9 cellular contexts compared by ENCODE assay signal in the genomic region with DNA sequence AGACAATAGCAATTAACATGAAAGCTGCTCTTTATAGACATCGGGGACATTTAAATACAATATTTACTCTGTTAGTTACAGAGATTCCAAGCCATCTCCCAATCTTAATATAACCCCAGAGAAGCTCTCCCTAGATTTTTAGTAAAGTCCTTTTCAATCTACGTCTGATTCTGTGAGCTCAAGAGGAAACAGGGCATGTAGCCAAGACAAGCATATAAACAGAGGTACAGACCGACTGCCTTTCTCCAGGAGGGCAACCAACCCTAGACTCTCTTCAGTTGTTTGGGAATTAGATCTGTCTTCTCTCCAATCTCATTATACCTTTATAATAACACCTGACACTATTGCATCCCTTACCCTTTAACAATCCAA. TPM values are rescaled to one million over a fixed set of nuclear protein-coding genes. Genes with fewer than 3 reads are reported as not detected.
DNase-seq lines count a peak whose midpoint lies in the region; ATAC-seq and TF ChIP-seq lines count a peak whose summit lies in the region.
"Had no signal": no experiment of that assay in that cellular context is flagged by ENCODE, and none has a peak within 500 bp of the region (broad histone marks: within the 10 kb centered on the region; RNA-seq: fewer than 3 reads in every experiment).

No MANE protein-coding gene starts in this region.

- H3K9me3 ChIP-seq in SK-N-SH, result no peaks in the 10 kb centered on the region
- H3K9me3 ChIP-seq in muscle layer of duodenum (ENCODE audit: control insufficient read depth in 1 of 2, low read length in 2 of 2), result no peaks in the 10 kb centered on the region
- H3K9me3 ChIP-seq in vagina, result no peaks in the 10 kb centered on the region
- H3K9me3 ChIP-seq in Karpas-422 (ENCODE audit: low read length), result no peaks in the 10 kb centered on the region
- H3K9me3 ChIP-seq: pancreas had no signal

- TF ChIP-seq EP300 in SK-N-SH (IDR thresholded peaks at IDR 0.05; ENCODE audit: borderline replicate concordance in 1 of 2, low read depth in 1 of 2, low read length in 1 of 2), result no peak

- H3K4me1 ChIP-seq in SK-N-SH (ENCODE audit: control insufficient read depth in 1 of 2, insufficient read depth in 2 of 2, low read depth in 1 of 2, low read length in 1 of 2), result peaks cover 0 to 7% of the 10 kb centered on the region in 2 experiments; a peak in 2 of 4 replicates
- peaks cover 0 to 20% of the 10 kb centered on the region in 2 donors for H3K4me1 ChIP-seq in muscle layer of duodenum (ENCODE audit: control insufficient read depth in 1 of 2, insufficient read depth in 2 of 2, low read length in 2 of 2)
- H3K4me1 ChIP-seq in vagina, result peaks cover 18% of the 10 kb centered on the region
- no peaks in the 10 kb centered on the region for H3K4me1 ChIP-seq in Karpas-422 (ENCODE audit: low read length)
- H3K4me1 ChIP-seq: pancreas had no signal

- TF ChIP-seq RAD21 in SK-N-SH (IDR thresholded peaks at IDR 0.05; ENCODE audit: low read length), result no peak

- H3K9me2 ChIP-seq in SK-N-SH, result 0 out of 2 replicates have a peak, but pooled peaks cover 4% of the 10 kb centered on the region
- no peaks in the 10 kb centered on the region for H3K9me2 ChIP-seq in Karpas-422 (replicated peaks; ENCODE audit: insufficient read depth, low read length)

- POLR2A ChIA-PET in SK-N-SH (lab: Yijun Ruan, JAX), result interaction anchor here (1.2 kb wide), 1 partner anchor 57 kb away, joined by 4 read pairs; a partner anchor contains a TSS

- H3K4me2 ChIP-seq in SK-N-SH (no peak overlapping the region), Karpas-422 (ENCODE audit: low read depth, low read length, poor library complexity, severe bottlenecking) (no peak overlapping the region)

- TF ChIP-seq CTCF in SK-N-SH (IDR thresholded peaks at IDR 0.05) (no peak), vagina (IDR thresholded peaks at IDR 0.05) (no peak)

- intact Hi-C loops in vagina (cut with DNase I), result no loop called here

- peak overlapping the region in 1 of 2 experiments; percentile 60; a peak in 2 of 4 replicates for H3K27ac ChIP-seq in SK-N-SH (ENCODE audit: low read depth in 2 of 2, low read length in 1 of 2)
- H3K27ac ChIP-seq in muscle layer of duodenum (ENCODE audit: low read length), result peak overlapping the region; percentile 79
- peak overlapping the region; percentile 11 for H3K27ac ChIP-seq in vagina
- H3K27ac ChIP-seq in Karpas-422 (ENCODE audit: low read length), result no peak overlapping the region
- H3K27ac ChIP-seq: pancreas had no signal

- ATAC-seq in SK-N-SH treated with all-trans-retinoic acid at 6 μM for 48 hours, result no peak
- ATAC-seq: pancreas had no signal

- H3K79me2 ChIP-seq in SK-N-SH (ENCODE audit: insufficient read depth), result no peaks in the 10 kb centered on the region
- no peaks in the 10 kb centered on the region for H3K79me2 ChIP-seq in Karpas-422 (ENCODE audit: low read length)

- no peaks in the 10 kb centered on the region for H4K20me1 ChIP-seq in SK-N-SH (ENCODE audit: insufficient read depth)
- H4K20me1 ChIP-seq in Karpas-422 (ENCODE audit: insufficient read depth, low read depth, low read length), result no peaks in the 10 kb centered on the region

- no peak for DNase-seq in SK-N-SH
- DNase-seq in dermis blood vessel endothelial cell, result peak; percentile 71
- no peak for DNase-seq in vagina (ENCODE audit: extremely low spot score in 2 of 2)
- DNase-seq in stimulated activated CD4-positive, alpha-beta T cell treated with anti-CD3 and anti-CD28 coated beads, Interleukin-2, amount 100 ng/mL, for 48 hours, result no peak
- DNase-seq in activated T-cell treated with anti-CD3 and anti-CD28 coated beads for 4 hours, result no peak
- DNase-seq in Karpas-422, result no peak
- DNase-seq: pancreas had no signal

- CTCF ChIA-PET in SK-N-SH (lab: Yijun Ruan, JAX), result interaction anchor here (0.9 to 1.1 kb wide), 2 partner anchors 25 to 51 kb away, joined by 3 to 4 read pairs; no protein-coding TSS in a partner anchor

- H3K9ac ChIP-seq in SK-N-SH (no peak overlapping the region), Karpas-422 (ENCODE audit: low read length) (no peak overlapping the region)

- TF ChIP-seq POLR2A in vagina (IDR thresholded peaks at IDR 0.05), result no peak

- H3K27me3 ChIP-seq in SK-N-SH (ENCODE audit: insufficient read depth), result no peaks in the 10 kb centered on the region
- H3K27me3 ChIP-seq in muscle layer of duodenum (ENCODE audit: low read depth, low read length), result no peaks in the 10 kb centered on the region
- no peaks in the 10 kb centered on the region for H3K27me3 ChIP-seq in vagina
- no peaks in the 10 kb centered on the region for H3K27me3 ChIP-seq in Karpas-422 (ENCODE audit: low read length)
- H3K27me3 ChIP-seq: pancreas had no signal

- H3F3A ChIP-seq in SK-N-SH (replicated peaks; ENCODE audit: insufficient read depth), result no peaks in the 10 kb centered on the region

- no peaks in the 10 kb centered on the region for H3K36me3 ChIP-seq in SK-N-SH (replicated peaks in 1 of 2; ENCODE audit: control insufficient read depth in 1 of 2, insufficient read depth in 2 of 2, low read length in 1 of 2)
- no peaks in the 10 kb centered on the region for H3K36me3 ChIP-seq in muscle layer of duodenum (ENCODE audit: control insufficient read depth in 1 of 2, insufficient read depth in 2 of 2, low read length in 2 of 2)
- H3K36me3 ChIP-seq in vagina, result no peaks in the 10 kb centered on the region
- H3K36me3 ChIP-seq in Karpas-422 (ENCODE audit: insufficient read depth, low read length), result no peaks in the 10 kb centered on the region
- H3K36me3 ChIP-seq: pancreas had no signal

- H2AFZ ChIP-seq in SK-N-SH (ENCODE audit: low read depth) (no peak overlapping the region), Karpas-422 (ENCODE audit: low read length) (no peak overlapping the region)

- H3K4me3 ChIP-seq in SK-N-SH (ENCODE audit: low read depth in 2 of 2, low read length in 1 of 2) (no peak overlapping the region), muscle layer of duodenum (ENCODE audit: low read depth in 1 of 2, low read length in 2 of 2) (peak overlapping the region in 1 of 2 donors; percentile 12), vagina (peak overlapping the region in 1 of 2 donors; percentile 7), Karpas-422 (ENCODE audit: low read length) (no peak overlapping the region)
- H3K4me3 ChIP-seq: pancreas had no signal

- WGBS in SK-N-SH (ENCODE audit: low lambda C conversion rate), result 18% methylated on average over 3 of the region's 3 CpGs

TF ChIP-seq in SK-N-SH treated with all-trans-retinoic acid at 6 μM for 48 hours, 23 proteins besides CTCF, POLR2A, EP300 and RAD21:
- TF ChIP-seq ISL1 (CRISPR knock-in tag; IDR thresholded peaks at IDR 0.05), result 0 out of 2 replicates have a peak, but pooled peaks have one; percentile 3
- no peak for TF ChIP-seq ZFP3 (CRISPR knock-in tag; IDR thresholded peaks at IDR 0.05)
TF ChIP-seq in SK-N-SH treated with all-trans-retinoic acid at 6 μM for 48 hours: peak in this region for 1.

TF ChIP-seq in SK-N-SH, 30 proteins besides CTCF, POLR2A, EP300 and RAD21:
- TF ChIP-seq MEF2A (IDR thresholded peaks at IDR 0.05; ENCODE audit: borderline replicate concordance, low read depth), result no peak
- no peak for TF ChIP-seq FOXM1 (IDR thresholded peaks at IDR 0.05; ENCODE audit: low read depth)
- TF ChIP-seq TEAD4 (IDR thresholded peaks at IDR 0.05; ENCODE audit: borderline replicate concordance, insufficient read depth), result no peak
- no peak for TF ChIP-seq SIN3A (IDR thresholded peaks at IDR 0.05; ENCODE audit: borderline replicate concordance, low read depth, low read length)
- TF ChIP-seq, protein P1, sequence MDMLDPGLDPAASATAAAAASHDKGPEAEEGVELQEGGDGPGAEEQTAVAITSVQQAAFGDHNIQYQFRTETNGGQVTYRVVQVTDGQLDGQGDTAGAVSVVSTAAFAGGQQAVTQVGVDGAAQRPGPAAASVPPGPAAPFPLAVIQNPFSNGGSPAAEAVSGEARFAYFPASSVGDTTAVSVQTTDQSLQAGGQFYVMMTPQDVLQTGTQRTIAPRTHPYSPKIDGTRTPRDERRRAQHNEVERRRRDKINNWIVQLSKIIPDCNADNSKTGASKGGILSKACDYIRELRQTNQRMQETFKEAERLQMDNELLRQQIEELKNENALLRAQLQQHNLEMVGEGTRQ (IDR thresholded peaks at IDR 0.05; ENCODE audit: borderline replicate concordance, low read depth, low read length), result no peak
- TF ChIP-seq, protein P2, sequence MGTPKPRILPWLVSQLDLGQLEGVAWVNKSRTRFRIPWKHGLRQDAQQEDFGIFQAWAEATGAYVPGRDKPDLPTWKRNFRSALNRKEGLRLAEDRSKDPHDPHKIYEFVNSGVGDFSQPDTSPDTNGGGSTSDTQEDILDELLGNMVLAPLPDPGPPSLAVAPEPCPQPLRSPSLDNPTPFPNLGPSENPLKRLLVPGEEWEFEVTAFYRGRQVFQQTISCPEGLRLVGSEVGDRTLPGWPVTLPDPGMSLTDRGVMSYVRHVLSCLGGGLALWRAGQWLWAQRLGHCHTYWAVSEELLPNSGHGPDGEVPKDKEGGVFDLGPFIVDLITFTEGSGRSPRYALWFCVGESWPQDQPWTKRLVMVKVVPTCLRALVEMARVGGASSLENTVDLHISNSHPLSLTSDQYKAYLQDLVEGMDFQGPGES (IDR thresholded peaks at IDR 0.05; ENCODE audit: low read depth, low read length), result no peak
TF ChIP-seq in SK-N-SH: peak in this region for 0.

RNA-seq across cellular contexts. Expression of a gene that starts 57.4 kb away (rescaled TPM):
- 0.08 and 0.13 TPM in 2 replicates for polyA plus RNA-seq in SK-N-SH (2012; rRNA removed)
- 0.06 and 0.08 TPM in 2 replicates for polyA plus RNA-seq in SK-N-SH (2012; cell fraction: cytosol; rRNA removed)
- polyA plus RNA-seq in SK-N-SH (2012; cell fraction: nucleus; rRNA removed), result 0.07 and 0.24 TPM in 2 replicates
- total RNA-seq in dermis blood vessel endothelial cell (12.9 and 19.2 TPM in 2 replicates), vagina (63.8 TPM)
- total RNA-seq in Karpas-422 (2014; rRNA removed; shearing (Covaris generic); ENCODE audit: low replicate concordance), result not detected in 2 replicates

Comparison
In these comparisons a context has a peak if more than half of its experiments do, and no peak if none do; other contexts are left out.
1. RNA of a gene that starts 57.4 kb away (total RNA-seq): 63.8 TPM in vagina (single experiment) and 12.9 to 19.2 TPM in dermis blood vessel endothelial cell; not detected in Karpas-422; every median in the first group is over 10 times any median in the second.